7 cellular contexts compared by ENCODE assay signal in genomic region chr3:46948830-46949671, GRCh38. TPM values are rescaled to one million over a fixed set of nuclear protein-coding genes. Genes with fewer than 3 reads are reported as not detected.
A peak's percentile ranks its signal among the peaks of the same experiment; 100 is the strongest.
DNase-seq lines count a peak whose midpoint lies in the region; ATAC-seq, FAIRE-seq and TF ChIP-seq lines count a peak whose summit lies in the region.

No MANE protein-coding gene starts in this region.

- peak overlapping the region; percentile 89 for H3K4me2 ChIP-seq in GM12878 (ENCODE audit: control insufficient read depth, insufficient read depth)

- CTCF ChIA-PET in GM12878 (lab: Yijun Ruan, JAX), result interaction anchor here (0.7 to 4.5 kb wide), 4 partner anchors 13 to 571 kb away, joined by 3 to 27 read pairs (median 6); no protein-coding TSS in a partner anchor

- H3K27me3 Mint-ChIP-seq in naive B cell, result no peaks in the 10 kb centered on the region

- no peak for TF ChIP-seq CTCF in GM12878 (IDR thresholded peaks at IDR 0.05 in 2 of 3, conservative IDR thresholded peaks at IDR 0.05 in 1 of 3; ENCODE audit: control insufficient read depth in 2 of 3, extremely low read depth in 1 of 3, insufficient read depth in 1 of 3, low read depth in 3 of 3, low read length in 3 of 3)

- TF ChIP-seq RAD21 in GM12878 (IDR thresholded peaks at IDR 0.05; ENCODE audit: insufficient read depth, low read depth, low read length), result no peak

- H4K20me1 ChIP-seq in GM12878 (ENCODE audit: control insufficient read depth, insufficient read depth), result peaks cover 6% of the 10 kb centered on the region; the same call in 1 of the 2 replicates

- no peaks in the 10 kb centered on the region for H3K27me3 ChIP-seq in GM12878 (replicated peaks in 1 of 2; ENCODE audit: control insufficient read depth in 2 of 2, insufficient read depth in 2 of 2, low read length in 1 of 2)

- ATAC-seq in GM19043 (IDR thresholded peaks at IDR 0.05; ENCODE audit: low read depth, unreplicated experiment) (peak; percentile 47), HG03521 (IDR thresholded peaks at IDR 0.05; ENCODE audit: unreplicated experiment) (peak; percentile 54), GM12878 (peak; percentile 62), naive B cell (ENCODE audit: low read depth in 2 of 2) (no peak), HG02870 (IDR thresholded peaks at IDR 0.05; ENCODE audit: unreplicated experiment) (no peak)

- peak overlapping the region; percentile 33; the same call in 1 of the 2 replicates for H3K4me3 ChIP-seq in GM12878

- peak overlapping the region in 7 of 8 donors; percentile 30 to 89 (median 71) for H3K4me3 Mint-ChIP-seq in naive B cell

- no peak overlapping the region for H2AFZ ChIP-seq in GM12878 (ENCODE audit: control insufficient read depth, low read depth, low read length)

- H3K4me1 ChIP-seq in GM12878 (ENCODE audit: control insufficient read depth, insufficient read depth, low read length), result peaks cover 54% of the 10 kb centered on the region

- peak overlapping the region; percentile 77 to 96 (median 89) for H3K27ac Mint-ChIP-seq in naive B cell

- H3K79me2 ChIP-seq in GM12878 (ENCODE audit: control insufficient read depth, insufficient read depth, low read length), result peaks cover 95% of the 10 kb centered on the region

- peaks cover 8 to 10% of the 10 kb centered on the region in 2 donors for H3K36me3 Mint-ChIP-seq in naive B cell

- intact Hi-C loops in GM12878 (cut with micrococcal nuclease; ENCODE audit: unreplicated experiment), result no loop called here

- WGBS in GM12878 (ENCODE audit: insufficient coverage, insufficient replicate concordance, low lambda C conversion rate, missing lambda C conversion rate), result 23% methylated on average over 6 of the region's 6 CpGs

- H3K36me3 ChIP-seq in GM12878 (ENCODE audit: control insufficient read depth in 2 of 2, insufficient read depth in 2 of 2, low read length in 1 of 2), result peaks cover 16 to 31% of the 10 kb centered on the region in 2 experiments

- no peak overlapping the region for H3K9ac ChIP-seq in GM12878 (ENCODE audit: control insufficient read depth, insufficient read depth, low read length)

- POLR2A ChIA-PET in GM12878 (lab: Charles Lee), result interaction anchor here (3.5 to 10.1 kb wide), 2 partner anchors 10 to 18 kb away, joined by 21 to 163 read pairs; no protein-coding TSS in a partner anchor

- no peak for TF ChIP-seq POLR2A in GM12878 (IDR thresholded peaks at IDR 0.05; ENCODE audit: low read depth, low read length)

- BruUV-seq in GM12878 (replicated peaks; lab: Mats Ljungman, UMichigan), result no TSS peak

- RAD21 ChIA-PET in GM12878 (lab: Charles Lee; ENCODE audit: unreplicated experiment), result interaction anchor here (1.4 to 3.2 kb wide), 3 partner anchors 10 to 22 kb away, joined by 3 to 21 read pairs (median 11); no protein-coding TSS in a partner anchor

- SMC1A ChIA-PET in GM12878 (lab: Charles Lee; ENCODE audit: uncharacterized antibody, unreplicated experiment), result interaction anchor here (0.6 to 17.2 kb wide), 4 partner anchors 8 to 36 kb away, joined by 3 to 298 read pairs (median 6); no protein-coding TSS in a partner anchor

- H3K9me3 ChIP-seq in GM12878 (replicated peaks; ENCODE audit: control insufficient read depth, insufficient read depth, low read length), result no peaks in the 10 kb centered on the region; the same call in 2 of the 3 replicates

- peaks cover 81 to 95% (median 88%) of the 10 kb centered on the region in 3 donors for H3K4me1 Mint-ChIP-seq in naive B cell

- peaks cover 0 to 1% (median 0%) of the 10 kb centered on the region in 7 donors for H3K9me3 Mint-ChIP-seq in naive B cell

- in situ Hi-C loops in GM12878 (cut with MboI), result no loop called here

- H3K27ac ChIP-seq in GM12878 (ENCODE audit: control insufficient read depth, insufficient read depth), result peak overlapping the region; percentile 73

- DNase-seq in GM12878 (ENCODE audit: low read depth, low spot score) (no peak), naive B cell (no peak), putamen (ENCODE audit: low spot score) (no peak), amniotic stem cell (lab: John Stamatoyannopoulos, UW) (no peak)

- TF ChIP-seq EP300 in GM12878 (IDR thresholded peaks at IDR 0.05; ENCODE audit: borderline replicate concordance in 1 of 2, control insufficient read depth in 1 of 2, low read depth in 2 of 2, low read length in 2 of 2), result no peak

- FAIRE-seq in GM12878 (lab: Jason Lieb, UNC), result peak; percentile 76

TF ChIP-seq in GM12878, 131 proteins besides CTCF, POLR2A, EP300 and RAD21 (continues in another document):
- 0 out of 2 replicates have a peak, but pooled peaks have one; percentile 68 for TF ChIP-seq ZNF687 (IDR thresholded peaks at IDR 0.05)
- TF ChIP-seq RB1 (IDR thresholded peaks at IDR 0.05; ENCODE audit: borderline replicate concordance), result no peak
- TF ChIP-seq IKZF2 (IDR thresholded peaks at IDR 0.05), result peak; percentile 71 to 77
- TF ChIP-seq BMI1 (IDR thresholded peaks at IDR 0.05; ENCODE audit: borderline replicate concordance), result no peak

RNA-seq across cellular contexts. Expression of gene CCDC12, which starts 27.5 kb away (rescaled TPM):
- total RNA-seq in GM12878 (2013; cell fraction: nucleolus; rRNA removed), result 111 and 121 TPM in 2 replicates
- 46.9 and 53.0 TPM in 2 replicates for total RNA-seq in GM12878 (2014; rRNA removed)
- total RNA-seq in GM12878 (2014; rRNA removed; fragmentation: Illumina TruSeq; extraction: Trizol), result 67.3 and 72.4 TPM in 2 replicates
- 65.8 and 65.9 TPM in 2 replicates for total RNA-seq in GM12878 (2021)
- 29.4 TPM for polyA plus RNA-seq in GM12878 (2011; ENCODE audit: low read depth)
- 31.2 and 45.6 TPM in 2 replicates for polyA plus RNA-seq in GM12878 (2011; rRNA removed)
- 52.2 and 68.0 TPM in 2 replicates for polyA plus RNA-seq in GM12878 (2011; cell fraction: cytosol; rRNA removed)
- polyA plus RNA-seq in GM12878 (2011; cell fraction: nucleus; rRNA removed), result 63.4 and 85.5 TPM in 2 replicates
- 47.7 and 72.7 TPM in 2 replicates for polyA plus RNA-seq in GM12878 (2012)
- polyA plus RNA-seq in GM12878 (2014; fragmentation: Illumina TruSeq; extraction: Trizol), result 11.2 and 63.3 TPM in 2 replicates
- 10 to 100 TPM in 1 of 2 experiments, 1 to 10 TPM in 1; 9.2 to 22.5 TPM for polyA plus RNA-seq in GM12878 (2014; fragmentation: Nextera tagmentation; extraction: Ambion mirVana)
- polyA plus RNA-seq in GM12878 (2014; rRNA removed), result 59.3 and 67.6 TPM in 2 replicates
- 10 to 100 TPM; 83.1 to 91.4 TPM for polyA plus RNA-seq in GM12878 (2016; fragmentation: Nextera tagmentation; extraction: Ambion mirVana)
- 69.5 and 77.8 TPM in 2 replicates for polyA minus RNA-seq in GM12878 (2011; rRNA and poly(A)+ RNA removed)
- polyA minus RNA-seq in GM12878 (2011; cell fraction: cytosol; rRNA and poly(A)+ RNA removed), result 15.6 and 18.2 TPM in 2 replicates
- 64.3 and 144 TPM in 2 replicates for polyA minus RNA-seq in GM12878 (2011; cell fraction: nucleus; rRNA and poly(A)+ RNA removed)
- 100 to 1,000 TPM; 119 to 157 (median 123) TPM for polyA plus RNA-seq in naive B cell (ENCODE audit: low read depth in 6 of 6)

RNA-seq across cellular contexts. Expression of gene NBEAL2, which starts 30.4 kb away (rescaled TPM):
- total RNA-seq in GM12878 (2013; cell fraction: nucleolus; rRNA removed), result 152 and 168 TPM in 2 replicates
- total RNA-seq in GM12878 (2014; rRNA removed) (47.2 and 52.0 TPM in 2 replicates), GM12878 (2014; rRNA removed; fragmentation: Illumina TruSeq; extraction: Trizol) (19.7 and 21.8 TPM in 2 replicates), GM12878 (2021) (106 and 127 TPM in 2 replicates)
- polyA plus RNA-seq in GM12878 (2011; ENCODE audit: low read depth), result 27.1 TPM
- polyA plus RNA-seq in GM12878 (2011; rRNA removed) (17.1 and 29.0 TPM in 2 replicates), GM12878 (2014; fragmentation: Illumina TruSeq; extraction: Trizol) (16.4 and 41.4 TPM in 2 replicates), GM12878 (2014; fragmentation: Nextera tagmentation; extraction: Ambion mirVana) (under 1 TPM; 0.07 to 0.18 TPM), GM12878 (2014; rRNA removed) (96.3 and 110 TPM in 2 replicates), GM12878 (2016; fragmentation: Nextera tagmentation; extraction: Ambion mirVana) (10 to 100 TPM; 22.5 to 29.7 TPM), naive B cell (ENCODE audit: low read depth in 6 of 6) (1 to 10 TPM in 4 of 6 donors, under 1 TPM in 1, not detected in 1; 0.34 to 2.2 (median 1.5) TPM)
- 39.5 and 52.6 TPM in 2 replicates for polyA plus RNA-seq in GM12878 (2011; cell fraction: cytosol; rRNA removed)
- 940 and 1,024 TPM in 2 replicates for polyA plus RNA-seq in GM12878 (2011; cell fraction: nucleus; rRNA removed)
- 62.9 and 78.4 TPM in 2 replicates for polyA plus RNA-seq in GM12878 (2012)
- polyA minus RNA-seq in GM12878 (2011; rRNA and poly(A)+ RNA removed), result 21.7 and 46.1 TPM in 2 replicates
- polyA minus RNA-seq in GM12878 (2011; cell fraction: cytosol; rRNA and poly(A)+ RNA removed), result 21.8 and 25.3 TPM in 2 replicates
- polyA minus RNA-seq in GM12878 (2011; cell fraction: nucleus; rRNA and poly(A)+ RNA removed), result 95.1 and 139 TPM in 2 replicates

Comparison
In these comparisons a context has a peak if more than half of its experiments do, and no peak if none do; other contexts are left out.
1. ATAC-seq: peak in GM19043 (single experiment), HG03521 (single experiment) and GM12878 (single experiment); none in naive B cell (0 of 2) and HG02870 (single experiment).